ENCODE assay signal across 1 cellular context in genomic region chr17:15232517-15232915, GRCh38.
A peak's percentile ranks its signal among the peaks of the same experiment; 100 is the strongest.
TF ChIP-seq lines count a peak whose summit lies in the region.

No MANE protein-coding gene starts in this region.

TF ChIP-seq in K562, 482 proteins besides CTCF, POLR2A, EP300 and RAD21 (continued from another document):
- peak; percentile 79 for TF ChIP-seq TCF3 (CRISPR knock-in tag; IDR thresholded peaks at IDR 0.05)
- no peak for TF ChIP-seq COPS2 (conservative IDR thresholded peaks at IDR 0.05)
- TF ChIP-seq CBFA2T2 (conservative IDR thresholded peaks at IDR 0.05): peak; percentile 73
- no peak for TF ChIP-seq GTF2F1 (IDR thresholded peaks at IDR 0.05; ENCODE audit: low read depth, low read length)
- peak; percentile 84 for TF ChIP-seq CBFA2T3 (IDR thresholded peaks at IDR 0.05)
- TF ChIP-seq ZNF121 (CRISPR knock-in tag; conservative IDR thresholded peaks at IDR 0.05): no peak
- no peak for TF ChIP-seq ZNF699 (CRISPR knock-in tag; IDR thresholded peaks at IDR 0.05; ENCODE audit: insufficient replicate concordance)
- no peak for TF ChIP-seq NR3C1 (CRISPR knock-in tag; IDR thresholded peaks at IDR 0.05)
- TF ChIP-seq POLR2AphosphoS5 (IDR thresholded peaks at IDR 0.05; ENCODE audit: control insufficient read depth, insufficient read depth, low read depth, low read length): peak; percentile 50; the same call in 1 of the 2 replicates
- peak; percentile 69 for TF ChIP-seq NCOR1 (IDR thresholded peaks at IDR 0.05)
- 0 out of 2 replicates have a peak, but pooled peaks have one; percentile 9 for TF ChIP-seq MTA2 (IDR thresholded peaks at IDR 0.05; ENCODE audit: low read depth)
- TF ChIP-seq TEAD4 (IDR thresholded peaks at IDR 0.05; ENCODE audit: low read length): peak; percentile 48; the same call in 1 of the 2 replicates
- no peak for TF ChIP-seq TEAD4 (CRISPR knock-in tag; IDR thresholded peaks at IDR 0.05; ENCODE audit: borderline replicate concordance)
- TF ChIP-seq ARID1B (IDR thresholded peaks at IDR 0.05): peak; percentile 52; the same call in 1 of the 2 replicates
- peak; percentile 58; the same call in 1 of the 2 replicates for TF ChIP-seq TAL1 (IDR thresholded peaks at IDR 0.05)
- peak; percentile 48; the same call in 1 of the 2 replicates for TF ChIP-seq DPF2 (IDR thresholded peaks at IDR 0.05)
- TF ChIP-seq HDAC8 (tag; IDR thresholded peaks at IDR 0.05): no peak
- TF ChIP-seq FOXP4 (CRISPR knock-in tag; IDR thresholded peaks at IDR 0.05; ENCODE audit: borderline replicate concordance): no peak
- TF ChIP-seq PHF20 (IDR thresholded peaks at IDR 0.05; ENCODE audit: partially characterized antibody): no peak
- TF ChIP-seq ZNF232 (CRISPR knock-in tag; IDR thresholded peaks at IDR 0.05): no peak
- no peak for TF ChIP-seq HOMEZ (CRISPR knock-in tag; IDR thresholded peaks at IDR 0.05)
- TF ChIP-seq HES1 (IDR thresholded peaks at IDR 0.05; ENCODE audit: low read depth): no peak
- TF ChIP-seq NUFIP1 (IDR thresholded peaks at IDR 0.05; ENCODE audit: partially characterized antibody): no peak
- TF ChIP-seq PRMT5 (CRISPR knock-in tag; IDR thresholded peaks at IDR 0.05): no peak
- TF ChIP-seq THRAP3 (IDR thresholded peaks at IDR 0.05; ENCODE audit: borderline replicate concordance): no peak
- no peak for TF ChIP-seq ID3 (CRISPR knock-in tag; IDR thresholded peaks at IDR 0.05)
- TF ChIP-seq ID3 (tag; IDR thresholded peaks at IDR 0.05): no peak
- TF ChIP-seq SRSF1 (IDR thresholded peaks at IDR 0.05; ENCODE audit: low read depth, low read length): no peak
- peak; percentile 39; the same call in 1 of the 2 replicates for TF ChIP-seq GATA2 (CRISPR knock-in tag; IDR thresholded peaks at IDR 0.05)
- TF ChIP-seq HMBOX1 (IDR thresholded peaks at IDR 0.05): 0 out of 2 replicates have a peak, but pooled peaks have one; percentile 20
- no peak for TF ChIP-seq NFIX (CRISPR knock-in tag; IDR thresholded peaks at IDR 0.05; ENCODE audit: low read depth)
- no peak for TF ChIP-seq SP2 (IDR thresholded peaks at IDR 0.05; ENCODE audit: extremely low read depth, low read depth, low read length, poor library complexity, severe bottlenecking)
- peak; percentile 32 for TF ChIP-seq MEIS2 (IDR thresholded peaks at IDR 0.05; ENCODE audit: partially characterized antibody)
- TF ChIP-seq NFXL1 (CRISPR knock-in tag; IDR thresholded peaks at IDR 0.05): no peak
